15 cellular contexts compared by ENCODE assay signal in the genomic region with DNA sequence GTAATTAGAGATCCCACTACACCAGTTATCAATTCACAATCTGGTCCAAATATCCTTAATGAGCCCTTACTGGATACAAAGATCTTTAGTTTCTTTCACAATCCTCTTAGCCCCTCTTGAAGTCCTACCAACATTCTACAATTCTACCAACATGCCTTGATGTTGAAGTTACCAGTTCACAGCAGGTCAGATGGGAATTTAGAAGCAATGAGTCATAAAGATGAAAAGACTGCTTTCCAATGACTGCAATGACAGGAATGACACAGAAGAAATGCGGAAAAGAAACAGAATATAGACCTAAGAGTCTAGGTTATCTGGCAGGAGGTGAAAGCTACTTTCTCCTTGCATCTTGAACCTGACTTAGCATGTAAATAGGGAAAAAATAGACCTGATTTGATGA. TPM values are rescaled to one million over a fixed set of nuclear protein-coding genes. Genes with fewer than 3 reads are reported as not detected.
DNase-seq lines count a peak whose midpoint lies in the region; ATAC-seq, FAIRE-seq and TF ChIP-seq lines count a peak whose summit lies in the region.
"Had no signal": no experiment of that assay in that cellular context is flagged by ENCODE, and none has a peak within 500 bp of the region (broad histone marks: within the 10 kb centered on the region; RNA-seq: fewer than 3 reads in every experiment).

No MANE protein-coding gene starts in this region.

- no peak overlapping the region for H3K27ac Mint-ChIP-seq in effector memory CD8-positive, alpha-beta T cell
- H3K27ac Mint-ChIP-seq: activated CD4-positive, alpha-beta T cell treated with anti-CD3 and anti-CD28 coated beads, Interleukin-2, amount 10 ng/mL, durations not matched to agents 24 days and 14 days; activated naive CD4-positive, alpha-beta T cell treated with anti-CD3 and anti-CD28 coated beads, Interleukin-2, amount 10 ng/mL, durations not matched to agents 7 days and 5 days; immature natural killer cell had no signal

- peaks cover 31% of the 10 kb centered on the region for H3K36me3 ChIP-seq in SJSA1
- no peaks in the 10 kb centered on the region for H3K36me3 ChIP-seq in thoracic aorta
- H3K36me3 ChIP-seq: transverse colon had no signal

- no peaks in the 10 kb centered on the region for H3K9me3 Mint-ChIP-seq in effector memory CD8-positive, alpha-beta T cell
- H3K9me3 Mint-ChIP-seq: activated CD4-positive, alpha-beta T cell treated with anti-CD3 and anti-CD28 coated beads, Interleukin-2, amount 10 ng/mL, durations not matched to agents 24 days and 14 days; activated naive CD4-positive, alpha-beta T cell treated with anti-CD3 and anti-CD28 coated beads, Interleukin-2, amount 10 ng/mL, durations not matched to agents 7 days and 5 days; immature natural killer cell had no signal

- no peaks in the 10 kb centered on the region for H3K27me3 Mint-ChIP-seq in effector memory CD8-positive, alpha-beta T cell
- H3K27me3 Mint-ChIP-seq: activated CD4-positive, alpha-beta T cell treated with anti-CD3 and anti-CD28 coated beads, Interleukin-2, amount 10 ng/mL, durations not matched to agents 24 days and 14 days; activated naive CD4-positive, alpha-beta T cell treated with anti-CD3 and anti-CD28 coated beads, Interleukin-2, amount 10 ng/mL, durations not matched to agents 7 days and 5 days had no signal

- H3K27ac ChIP-seq in SJSA1 (peak overlapping the region; percentile 82), thoracic aorta (peak overlapping the region in 1 of 2 donors; percentile 39)
- H3K27ac ChIP-seq: transverse colon had no signal

- TF ChIP-seq CTCF in fibroblast of pulmonary artery (IDR thresholded peaks at IDR 0.05; ENCODE audit: low read length, missing control alignments) (no peak), thoracic aorta (IDR thresholded peaks at IDR 0.05) (no peak)

- H3K27me3 ChIP-seq in SJSA1 (replicated peaks) (no peaks in the 10 kb centered on the region), thoracic aorta (replicated peaks; ENCODE audit: insufficient read depth) (no peaks in the 10 kb centered on the region)
- H3K27me3 ChIP-seq: transverse colon had no signal

- H3K36me3 Mint-ChIP-seq in effector memory CD8-positive, alpha-beta T cell (ENCODE audit: insufficient read depth), result peaks cover 22% of the 10 kb centered on the region

- ATAC-seq in thoracic aorta (ENCODE audit: insufficient number of reproducible peaks, low FRiP score, low read depth) (peak; percentile 70), HG03196 (IDR thresholded peaks at IDR 0.05; ENCODE audit: unreplicated experiment) (no peak)
- no peak for ATAC-seq in effector memory CD8-positive, alpha-beta T cell (replicated peaks)

- H3K4me1 Mint-ChIP-seq in effector memory CD8-positive, alpha-beta T cell (ENCODE audit: low read depth in 2 of 2), result peaks cover 6 to 9% of the 10 kb centered on the region in 2 donors

- H3K4me3 ChIP-seq in SJSA1, result no peak overlapping the region
- H3K4me3 ChIP-seq in fibroblast of pulmonary artery (replicated peaks; ENCODE audit: low read depth, low read length), result no peak overlapping the region
- peak overlapping the region; percentile 9 for H3K4me3 ChIP-seq in thoracic aorta
- H3K4me3 ChIP-seq: transverse colon had no signal

- H3K4me3 Mint-ChIP-seq in effector memory CD8-positive, alpha-beta T cell, result no peak overlapping the region
- H3K4me3 Mint-ChIP-seq: activated CD4-positive, alpha-beta T cell treated with anti-CD3 and anti-CD28 coated beads, Interleukin-2, amount 10 ng/mL, durations not matched to agents 24 days and 14 days; activated naive CD4-positive, alpha-beta T cell treated with anti-CD3 and anti-CD28 coated beads, Interleukin-2, amount 10 ng/mL, durations not matched to agents 7 days and 5 days; immature natural killer cell had no signal

- peak; percentile 26 for FAIRE-seq in GM12891 (lab: Jason Lieb, UNC)

- H3K4me1 ChIP-seq in SJSA1 (replicated peaks) (peaks cover 28% of the 10 kb centered on the region), thoracic aorta (ENCODE audit: control insufficient read depth in 1 of 2, low read depth in 2 of 2) (peaks cover 8 to 28% of the 10 kb centered on the region in 2 donors)
- H3K4me1 ChIP-seq: transverse colon had no signal

- no peak for DNase-seq in GM12891 (ENCODE audit: insufficient read length, low spot score)
- peak in 1 of 2 experiments; percentile 81 for DNase-seq in SJSA1 (ENCODE audit: low read depth in 1 of 2, low spot score in 2 of 2)
- peak; percentile 62 for DNase-seq in fibroblast of pulmonary artery (ENCODE audit: low read depth)
- no peak for DNase-seq in thoracic aorta (ENCODE audit: low spot score)
- no peak for DNase-seq in effector memory CD8-positive, alpha-beta T cell
- no peak for DNase-seq in NCI-H69 (lab: John Stamatoyannopoulos, UW)
- DNase-seq: activated CD4-positive, alpha-beta T cell treated with anti-CD3 and anti-CD28 coated beads, Interleukin-2, amount 10 ng/mL, durations not matched to agents 24 days and 14 days; activated naive CD4-positive, alpha-beta T cell treated with anti-CD3 and anti-CD28 coated beads, Interleukin-2, amount 10 ng/mL, durations not matched to agents 7 days and 5 days; effector CD8-positive, alpha-beta T cell; immature natural killer cell; NCI-H2081 treated with DMSO at 0.1 percent for 48 hours; occipital lobe; SHP77; transverse colon had no signal

- no peaks in the 10 kb centered on the region for H3K9me3 ChIP-seq in SJSA1 (replicated peaks)
- no peaks in the 10 kb centered on the region for H3K9me3 ChIP-seq in thoracic aorta
- H3K9me3 ChIP-seq: transverse colon had no signal

- no peak for TF ChIP-seq POLR2A in GM12891 (IDR thresholded peaks at IDR 0.05; ENCODE audit: low read depth, low read length)

TF ChIP-seq in GM12891, 5 proteins besides CTCF, POLR2A, EP300 and RAD21:
- no peak for TF ChIP-seq POLR2AphosphoS5 (IDR thresholded peaks at IDR 0.05; ENCODE audit: low read depth, low read length)
- TF ChIP-seq POU2F2 (IDR thresholded peaks at IDR 0.05; ENCODE audit: low read depth, low read length), result no peak
- no peak for TF ChIP-seq SPI1 (IDR thresholded peaks at IDR 0.05; ENCODE audit: low read depth, low read length)
- no peak for TF ChIP-seq TAF1 (IDR thresholded peaks at IDR 0.05; ENCODE audit: low read depth, low read length)
- TF ChIP-seq PAX5 (IDR thresholded peaks at IDR 0.05; ENCODE audit: insufficient read depth, low read length, severe bottlenecking), result no peak

RNA-seq across cellular contexts. Expression of a gene that starts 24.5 kb away (rescaled TPM):
- 11.2 TPM for polyA plus RNA-seq in GM12891 (2012; ENCODE audit: low read depth, missing spikeins)
- total RNA-seq in SJSA1 (2014; rRNA removed; shearing (Covaris generic)), result 26.3 and 30.5 TPM in 2 replicates
- total RNA-seq in thoracic aorta, result 10 to 100 TPM; 13.1 to 20.7 TPM
